In the genomic region with DNA sequence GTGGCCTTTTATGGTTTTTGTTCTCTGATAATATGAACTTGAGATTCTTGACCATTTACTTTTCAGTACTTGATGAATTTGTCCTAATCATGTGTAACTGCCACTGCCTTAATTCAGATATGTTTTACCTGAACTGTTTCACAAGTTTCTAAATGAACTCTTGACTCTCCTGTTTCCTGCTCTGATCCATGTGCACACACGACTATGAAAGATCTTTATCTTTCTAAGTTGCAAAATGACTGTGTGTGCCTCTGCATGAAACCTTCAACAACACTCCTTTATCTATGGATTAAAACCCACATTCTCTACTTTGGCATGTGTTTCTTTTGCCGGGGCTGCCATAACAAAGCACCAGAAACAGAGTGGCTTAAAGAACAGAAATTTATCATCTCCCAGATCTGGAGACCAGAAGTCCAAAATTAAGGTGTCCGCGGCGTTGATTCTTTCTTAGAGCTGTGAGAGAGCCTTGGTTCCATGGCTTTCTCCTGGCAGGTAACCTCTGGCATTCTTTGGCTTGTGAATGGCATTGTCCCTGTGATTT, we compare ENCODE assay signal across 17 cellular contexts.
DNase-seq lines count a peak whose midpoint lies in the region; ATAC-seq and TF ChIP-seq lines count a peak whose summit lies in the region.
"Had no signal": no experiment of that assay in that cellular context is flagged by ENCODE, and none has a peak within 500 bp of the region (broad histone marks: within the 10 kb centered on the region; RNA-seq: fewer than 3 reads in every experiment).

No MANE protein-coding gene starts in this region.

- peaks cover 20% of the 10 kb centered on the region for H3K4me1 ChIP-seq in vagina
- H3K4me1 ChIP-seq: A549 had no signal

- peaks cover 3% of the 10 kb centered on the region for H3K36me3 Mint-ChIP-seq in activated CD8-positive, alpha-beta memory T cell treated with anti-CD3 and anti-CD28 coated beads, Interleukin-2, amount 10 ng/mL, durations not matched to agents 7 days and 5 days
- peaks cover 0 to 5% (median 0%) of the 10 kb centered on the region in 3 donors for H3K36me3 Mint-ChIP-seq in naive thymus-derived CD8-positive, alpha-beta T cell

- TF ChIP-seq CTCF in VCaP (conservative IDR thresholded peaks at IDR 0.05) (no peak), retinal pigment epithelial cell (conservative IDR thresholded peaks at IDR 0.05; ENCODE audit: low read depth, low read length) (no peak), vagina (IDR thresholded peaks at IDR 0.05) (no peak)

- peak; percentile 81 for ATAC-seq in activated CD8-positive, alpha-beta memory T cell treated with anti-CD3 and anti-CD28 coated beads, Interleukin-2, amount 10 ng/mL, durations not matched to agents 7 days and 5 days
- ATAC-seq in HG02852 (IDR thresholded peaks at IDR 0.05; ENCODE audit: unreplicated experiment) (peak; percentile 43), GM18520 (IDR thresholded peaks at IDR 0.05; ENCODE audit: unreplicated experiment) (no peak)
- ATAC-seq in naive thymus-derived CD8-positive, alpha-beta T cell: no peak
- ATAC-seq: A549, esophagus mucosa, GM23338, right cardiac atrium had no signal

- no peak overlapping the region for H3K4me3 Mint-ChIP-seq in activated CD8-positive, alpha-beta memory T cell treated with anti-CD3 and anti-CD28 coated beads, Interleukin-2, amount 10 ng/mL, durations not matched to agents 7 days and 5 days
- H3K4me3 Mint-ChIP-seq in naive thymus-derived CD8-positive, alpha-beta T cell: no peak overlapping the region
- H3K4me3 Mint-ChIP-seq: GM23338 had no signal

- no peak for DNase-seq in activated CD8-positive, alpha-beta memory T cell treated with anti-CD3 and anti-CD28 coated beads, Interleukin-2, amount 10 ng/mL, durations not matched to agents 7 days and 5 days
- DNase-seq in activated CD8-positive, alpha-beta memory T cell treated with anti-CD3 and anti-CD28 coated beads, Interleukin-2, amount 50 U/mL, for 4 hours: no peak
- DNase-seq in retinal pigment epithelial cell (ENCODE audit: low read depth) (peak; percentile 33), vagina (ENCODE audit: extremely low spot score in 2 of 2) (no peak)
- DNase-seq in naive thymus-derived CD8-positive, alpha-beta T cell: no peak
- DNase-seq: activated effector memory CD4-positive, alpha-beta T cell treated with anti-CD3 and anti-CD28 coated beads, Interleukin-2, amount 50 U/mL, for 16 hours; DMS153; NCI-H524; right cardiac atrium; SHP77 had no signal

- peaks cover 3% of the 10 kb centered on the region for H3K9me3 Mint-ChIP-seq in activated CD8-positive, alpha-beta memory T cell treated with anti-CD3 and anti-CD28 coated beads, Interleukin-2, amount 10 ng/mL, durations not matched to agents 7 days and 5 days (ENCODE audit: low read depth)
- H3K9me3 Mint-ChIP-seq in naive thymus-derived CD8-positive, alpha-beta T cell: peaks cover 0 to 12% (median 8%) of the 10 kb centered on the region in 9 donors

- intact Hi-C loops in vagina (cut with DNase I): no loop called here

- H3K4me1 Mint-ChIP-seq in activated CD8-positive, alpha-beta memory T cell treated with anti-CD3 and anti-CD28 coated beads, Interleukin-2, amount 10 ng/mL, durations not matched to agents 7 days and 5 days: peaks cover 22% of the 10 kb centered on the region
- H3K4me1 Mint-ChIP-seq in naive thymus-derived CD8-positive, alpha-beta T cell: no peaks in the 10 kb centered on the region
- H3K4me1 Mint-ChIP-seq: GM23338 had no signal

- no peak for TF ChIP-seq POLR2A in vagina (IDR thresholded peaks at IDR 0.05)

- H3K4me3 ChIP-seq in retinal pigment epithelial cell (ENCODE audit: low read length) (no peak overlapping the region), vagina (no peak overlapping the region)
- H3K4me3 ChIP-seq: A549, GM23338 had no signal

- peak overlapping the region; percentile 57 for H3K27ac Mint-ChIP-seq in activated CD8-positive, alpha-beta memory T cell treated with anti-CD3 and anti-CD28 coated beads, Interleukin-2, amount 10 ng/mL, durations not matched to agents 7 days and 5 days
- no peak overlapping the region for H3K27ac Mint-ChIP-seq in naive thymus-derived CD8-positive, alpha-beta T cell
- H3K27ac Mint-ChIP-seq: GM23338 had no signal

- CTCF ChIA-PET in activated CD8-positive, alpha-beta memory T cell treated with anti-CD3 and anti-CD28 coated beads, Interleukin-2, amount 10 ng/mL, durations not matched to agents 7 days and 5 days (lab: Charles Lee): no interaction called here

- no peaks in the 10 kb centered on the region for H3K9me3 ChIP-seq in vagina
- H3K9me3 ChIP-seq: A549 had no signal

- H3K27me3 ChIP-seq in vagina: no peaks in the 10 kb centered on the region

- H3K27me3 Mint-ChIP-seq in activated CD8-positive, alpha-beta memory T cell treated with anti-CD3 and anti-CD28 coated beads, Interleukin-2, amount 10 ng/mL, durations not matched to agents 7 days and 5 days: peaks cover 11% of the 10 kb centered on the region
- peaks cover 14 to 32% (median 23%) of the 10 kb centered on the region in 5 donors for H3K27me3 Mint-ChIP-seq in naive thymus-derived CD8-positive, alpha-beta T cell

- POLR2A ChIA-PET in naive thymus-derived CD8-positive, alpha-beta T cell (lab: Charles Lee): no interaction called here

- H3K27ac ChIP-seq in VCaP (peak overlapping the region; percentile 88), vagina (no peak overlapping the region)
- H3K27ac ChIP-seq: A549, HL-60 had no signal

- no peaks in the 10 kb centered on the region for H3K36me3 ChIP-seq in vagina

Comparison
In these comparisons a context has a peak if more than half of its experiments do, and no peak if none do; other contexts are left out.
1. ATAC-seq: peak in activated CD8-positive, alpha-beta memory T cell treated with anti-CD3 and anti-CD28 coated beads, Interleukin-2, amount 10 ng/mL, durations not matched to agents 7 days and 5 days (single experiment) and HG02852 (single experiment); none in naive thymus-derived CD8-positive, alpha-beta T cell (0 of 2) and GM18520 (single experiment).